In the genomic region with DNA sequence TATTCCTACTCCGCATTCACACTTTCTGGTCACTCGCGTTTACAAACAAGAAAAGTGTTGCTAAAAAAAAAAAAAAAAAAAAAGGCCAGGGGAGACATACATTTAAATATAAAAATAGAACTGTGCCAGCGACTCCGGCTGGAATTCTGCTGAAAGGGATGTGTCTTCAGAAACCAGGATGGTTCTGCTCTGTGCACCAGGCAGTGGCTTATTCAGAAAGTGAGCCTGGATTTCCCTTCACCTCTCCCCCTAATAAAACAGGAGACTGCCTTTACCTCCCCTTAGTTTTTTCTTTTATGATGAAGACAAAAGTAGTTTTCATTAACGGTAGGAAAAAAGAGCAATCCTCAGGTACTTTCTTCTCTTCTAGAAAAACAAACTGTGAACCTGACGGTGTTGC, we compare ENCODE assay signal across 8 cellular contexts.
A peak's percentile ranks its signal among the peaks of the same experiment; 100 is the strongest.
DNase-seq lines count a peak whose midpoint lies in the region; ATAC-seq and TF ChIP-seq lines count a peak whose summit lies in the region.

No MANE protein-coding gene starts in this region.

- no peak for ATAC-seq in activated naive CD8-positive, alpha-beta T cell treated with anti-CD3 and anti-CD28 coated beads, Interleukin-2, amount 50 U/mL, for 24 hours

- in situ Hi-C loops in KBM-7 (cut with MboI; ENCODE audit: low pct_unique_long_range_greater_than_20kb, low sequenced_read_pairs): no loop called here

- peaks cover 12% of the 10 kb centered on the region for H3K27me3 Mint-ChIP-seq in activated naive CD8-positive, alpha-beta T cell treated with anti-CD3 and anti-CD28 coated beads, Interleukin-2, amount 50 U/mL, for 24 hours

- H3K27ac ChIP-seq in WERI-Rb-1: no peak overlapping the region

- H3K4me3 Mint-ChIP-seq in activated naive CD8-positive, alpha-beta T cell treated with anti-CD3 and anti-CD28 coated beads, Interleukin-2, amount 50 U/mL, for 24 hours: no peak overlapping the region

- no peaks in the 10 kb centered on the region for H3K9me3 ChIP-seq in WERI-Rb-1 (ENCODE audit: severe bottlenecking)

- no peaks in the 10 kb centered on the region for H3K36me3 Mint-ChIP-seq in activated naive CD8-positive, alpha-beta T cell treated with anti-CD3 and anti-CD28 coated beads, Interleukin-2, amount 50 U/mL, for 24 hours (ENCODE audit: low read depth)

- H3K27ac Mint-ChIP-seq in activated naive CD8-positive, alpha-beta T cell treated with anti-CD3 and anti-CD28 coated beads, Interleukin-2, amount 50 U/mL, for 24 hours: no peak overlapping the region

- no peaks in the 10 kb centered on the region for H3K9me3 Mint-ChIP-seq in activated naive CD8-positive, alpha-beta T cell treated with anti-CD3 and anti-CD28 coated beads, Interleukin-2, amount 50 U/mL, for 24 hours

- TF ChIP-seq CTCF in GM12864 (IDR thresholded peaks at IDR 0.05; ENCODE audit: low read depth, low read length, missing control alignments) (no peak), WERI-Rb-1 (IDR thresholded peaks at IDR 0.05; ENCODE audit: low read depth, low read length) (no peak)

- H3K36me3 ChIP-seq in WERI-Rb-1: no peaks in the 10 kb centered on the region

- H3K4me3 ChIP-seq in GM12864 (ENCODE audit: low read depth, low read length): peak overlapping the region; percentile 9
- peak overlapping the region; percentile 31 for H3K4me3 ChIP-seq in WERI-Rb-1 (ENCODE audit: low read depth, low read length)
- H3K4me3 ChIP-seq in skeletal muscle cell (ENCODE audit: low read depth, low read length): peak overlapping the region; percentile 30

- peaks cover 41% of the 10 kb centered on the region for H3K27me3 ChIP-seq in WERI-Rb-1 (ENCODE audit: insufficient read depth, low read depth, severe bottlenecking)

- DNase-seq in GM12864 (ENCODE audit: low read depth) (no peak), WERI-Rb-1 (no peak), hepatic stellate cell (ENCODE audit: low spot score) (peak; percentile 14), skeletal muscle cell (ENCODE audit: low read depth) (no peak), KBM-7 (no peak), NCI-H510A treated with DMSO at 0.1 percent for 48 hours (lab: John Stamatoyannopoulos, UW) (no peak)
- DNase-seq in activated T-cell treated with anti-CD3 and anti-CD28 coated beads, Interleukin-2, amount 50 U/mL, for 48 hours: no peak
- DNase-seq in activated naive CD8-positive, alpha-beta T cell treated with anti-CD3 and anti-CD28 coated beads, Interleukin-2, amount 50 U/mL, for 24 hours: no peak

- H3K4me1 Mint-ChIP-seq in activated naive CD8-positive, alpha-beta T cell treated with anti-CD3 and anti-CD28 coated beads, Interleukin-2, amount 50 U/mL, for 24 hours: peaks cover 26% of the 10 kb centered on the region
